Comparison of ENCODE assay signal across 12 cellular contexts in genomic region chr19:48632692-48633147, GRCh38. TPM values are rescaled to one million over a fixed set of nuclear protein-coding genes. Genes with fewer than 3 reads are reported as not detected.
A peak's percentile ranks its signal among the peaks of the same experiment; 100 is the strongest.
DNase-seq lines count a peak whose midpoint lies in the region; ATAC-seq and TF ChIP-seq lines count a peak whose summit lies in the region.
"Had no signal": no experiment of that assay in that cellular context is flagged by ENCODE, and none has a peak within 500 bp of the region (broad histone marks: within the 10 kb centered on the region; RNA-seq: fewer than 3 reads in every experiment).

No MANE protein-coding gene starts in this region.

- peaks cover 60% of the 10 kb centered on the region for H3K4me1 Mint-ChIP-seq in brain

- peaks cover 8% of the 10 kb centered on the region for H3K36me3 Mint-ChIP-seq in brain

- H3K27ac Mint-ChIP-seq in brain = peak overlapping the region; percentile 64 to 99 (median 78)
- H3K27ac Mint-ChIP-seq: H9 had no signal

- peaks cover 33% of the 10 kb centered on the region for H4K20me1 ChIP-seq in BLaER1

- no peak for TF ChIP-seq CTCF in brain (conservative IDR thresholded peaks at IDR 0.05)

- no peaks in the 10 kb centered on the region for H3K9me3 ChIP-seq in BLaER1

- H3K4me1 ChIP-seq in BLaER1 = peaks cover 59% of the 10 kb centered on the region

- ATAC-seq in GM21447 (IDR thresholded peaks at IDR 0.05; ENCODE audit: unreplicated experiment) = no peak

- H3K27me3 ChIP-seq in BLaER1 = no peaks in the 10 kb centered on the region

- H3K9me3 Mint-ChIP-seq in brain = no peaks in the 10 kb centered on the region
- H3K9me3 Mint-ChIP-seq: H9 had no signal

- DNase-seq in M059J (ENCODE audit: low read depth) = peak; percentile 81
- peak; percentile 80 for DNase-seq in myocyte (ENCODE audit: low read depth)
- DNase-seq in NCI-H1417 treated with DMSO at 0.1 percent for 48 hours (lab: John Stamatoyannopoulos, UW) = no peak
- no peak for DNase-seq in NCI-H2029 (lab: John Stamatoyannopoulos, UW)
- DNase-seq in HK-2 (ENCODE audit: unreplicated experiment) = no peak
- DNase-seq: foreskin melanocyte, GF-D8, H9, NCI-H2081 had no signal

- peak overlapping the region in 4 of 5 experiments; percentile 27 to 87 (median 55) for H3K4me3 Mint-ChIP-seq in brain

- H3K27me3 Mint-ChIP-seq in brain = peaks cover 9% of the 10 kb centered on the region

- peak overlapping the region; percentile 100 for H3K4me2 ChIP-seq in BLaER1

- H3K9ac ChIP-seq in BLaER1 = peak overlapping the region; percentile 83

- H3K36me3 ChIP-seq in BLaER1 = peaks cover 57% of the 10 kb centered on the region

- peak overlapping the region; percentile 94 for H3K27ac ChIP-seq in BLaER1

- H3K4me3 ChIP-seq in BLaER1 = peak overlapping the region; percentile 89

RNA-seq across cellular contexts. Expression of gene DBP, which starts 4.5 kb away (rescaled TPM):
- 18.5 and 20.1 TPM in 2 replicates for total RNA-seq in M059J (2014; rRNA removed; shearing (Covaris generic))
- 53.2 TPM for polyA plus RNA-seq in brain (ENCODE audit: insufficient read depth, low read depth, low replicate concordance)
- 6.9 and 17.0 TPM in 2 replicates for total RNA-seq in myocyte
- 10.0 TPM for polyA plus RNA-seq in myocyte (2012)

RNA-seq across cellular contexts. Expression of gene CA11, which starts 13.3 kb away (rescaled TPM):
- 1.9 and 5.1 TPM in 2 replicates for total RNA-seq in M059J (2014; rRNA removed; shearing (Covaris generic))
- polyA plus RNA-seq in brain (ENCODE audit: insufficient read depth, low read depth, low replicate concordance) = 189 TPM
- total RNA-seq in myocyte = 1.5 and 2.0 TPM in 2 replicates
- polyA plus RNA-seq in myocyte (2012) = 11.7 TPM

RNA-seq across cellular contexts. Expression of gene SPHK2, which starts 13.4 kb away (rescaled TPM):
- total RNA-seq in M059J (2014; rRNA removed; shearing (Covaris generic)) = 2.9 and 5.4 TPM in 2 replicates
- polyA plus RNA-seq in brain (ENCODE audit: insufficient read depth, low read depth, low replicate concordance) = 45.7 TPM
- 11.0 and 16.5 TPM in 2 replicates for total RNA-seq in myocyte
- polyA plus RNA-seq in myocyte (2012) = 13.6 TPM

RNA-seq across cellular contexts. Expression of gene RPL18, which starts 13.7 kb away (rescaled TPM):
- 1,286 and 1,602 TPM in 2 replicates for total RNA-seq in M059J (2014; rRNA removed; shearing (Covaris generic))
- polyA plus RNA-seq in brain (ENCODE audit: insufficient read depth, low read depth, low replicate concordance) = 3,254 TPM
- 1,744 and 2,296 TPM in 2 replicates for total RNA-seq in myocyte
- polyA plus RNA-seq in myocyte (2012) = 1,684 TPM

RNA-seq across cellular contexts. Expression of gene FAM83E, which starts 17.8 kb away (rescaled TPM):
- 0.89 TPM in 1 of 2 replicates, not detected in the other for total RNA-seq in M059J (2014; rRNA removed; shearing (Covaris generic))
- polyA plus RNA-seq in brain (ENCODE audit: insufficient read depth, low read depth, low replicate concordance) = 0.95 TPM
- 5.1 and 7.9 TPM in 2 replicates for total RNA-seq in myocyte
- 0.77 TPM for polyA plus RNA-seq in myocyte (2012)

Comparison
In these comparisons a context has a peak if more than half of its experiments do, and no peak if none do; other contexts are left out.
1. DNase-seq: peak in M059J (single experiment) and myocyte (single experiment); none in NCI-H1417 treated with DMSO at 0.1 percent for 48 hours (single experiment), NCI-H2029 (single experiment) and HK-2 (single experiment).